In the genomic region with DNA sequence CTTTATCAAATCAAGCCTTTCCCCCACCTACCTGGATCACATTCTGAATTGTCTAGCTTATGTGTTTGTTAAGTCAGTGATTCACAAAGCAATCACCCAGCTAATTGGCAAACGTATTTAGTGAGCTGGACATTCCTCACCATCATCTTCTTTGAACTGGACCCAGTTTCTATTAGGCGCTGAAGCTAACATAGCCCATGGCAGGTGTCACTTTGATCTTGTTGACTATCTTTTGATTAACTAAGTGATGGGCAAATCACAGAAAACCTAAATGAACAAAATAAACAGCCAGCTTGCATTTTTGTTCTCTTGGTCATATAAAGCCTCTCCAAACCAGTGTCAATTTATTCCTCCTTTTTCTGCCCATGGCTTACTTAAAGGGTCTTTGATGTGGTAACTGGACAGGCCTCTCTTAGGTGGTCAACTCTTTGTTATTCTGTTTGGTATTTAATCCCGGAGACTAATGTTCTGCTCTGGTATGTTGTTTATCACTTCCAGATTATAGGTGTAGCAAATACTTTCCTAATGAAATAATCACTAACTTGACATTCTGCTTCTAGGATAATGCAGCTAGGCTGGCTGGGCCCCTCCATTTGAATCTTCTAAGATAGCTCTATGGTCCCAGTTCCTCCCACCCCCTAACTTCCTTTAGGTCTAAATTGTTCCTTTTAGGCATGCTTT, we compare ENCODE assay signal across 1 cellular context.
TF ChIP-seq lines count a peak whose summit lies in the region.

No MANE protein-coding gene starts in this region.

TF ChIP-seq in K562, 482 proteins besides CTCF, POLR2A, EP300 and RAD21:
- TF ChIP-seq ZNF316 (IDR thresholded peaks at IDR 0.05), result peak; percentile 42; the same call in 1 of the 2 replicates
- no peak for TF ChIP-seq ZNF830 (CRISPR knock-in tag; IDR thresholded peaks at IDR 0.05)
- TF ChIP-seq SRSF9 (IDR thresholded peaks at IDR 0.05; ENCODE audit: borderline replicate concordance, low read depth, low read length), result no peak
- TF ChIP-seq GTF2E2 (tag; IDR thresholded peaks at IDR 0.05), result no peak
- TF ChIP-seq, protein P1, sequence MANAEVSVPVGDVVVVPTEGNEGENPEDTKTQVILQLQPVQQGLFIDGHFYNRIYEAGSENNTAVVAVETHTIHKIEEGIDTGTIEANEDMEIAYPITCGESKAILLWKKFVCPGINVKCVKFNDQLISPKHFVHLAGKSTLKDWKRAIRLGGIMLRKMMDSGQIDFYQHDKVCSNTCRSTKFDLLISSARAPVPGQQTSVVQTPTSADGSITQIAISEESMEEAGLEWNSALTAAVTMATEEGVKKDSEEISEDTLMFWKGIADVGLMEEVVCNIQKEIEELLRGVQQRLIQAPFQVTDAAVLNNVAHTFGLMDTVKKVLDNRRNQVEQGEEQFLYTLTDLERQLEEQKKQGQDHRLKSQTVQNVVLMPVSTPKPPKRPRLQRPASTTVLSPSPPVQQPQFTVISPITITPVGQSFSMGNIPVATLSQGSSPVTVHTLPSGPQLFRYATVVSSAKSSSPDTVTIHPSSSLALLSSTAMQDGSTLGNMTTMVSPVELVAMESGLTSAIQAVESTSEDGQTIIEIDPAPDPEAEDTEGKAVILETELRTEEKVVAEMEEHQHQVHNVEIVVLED (CRISPR knock-in tag; IDR thresholded peaks at IDR 0.05), result no peak
- TF ChIP-seq PTBP1 (IDR thresholded peaks at IDR 0.05; ENCODE audit: low read depth, low read length), result no peak
- TF ChIP-seq C11orf30 (IDR thresholded peaks at IDR 0.05; ENCODE audit: low read depth), result 0 out of 2 replicates have a peak, but pooled peaks have one; percentile 22
- TF ChIP-seq, protein P2, sequence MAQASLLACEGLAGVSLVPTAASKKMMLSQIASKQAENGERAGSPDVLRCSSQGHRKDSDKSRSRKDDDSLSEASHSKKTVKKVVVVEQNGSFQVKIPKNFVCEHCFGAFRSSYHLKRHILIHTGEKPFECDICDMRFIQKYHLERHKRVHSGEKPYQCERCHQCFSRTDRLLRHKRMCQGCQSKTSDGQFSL (CRISPR knock-in tag; IDR thresholded peaks at IDR 0.05), result no peak
- TF ChIP-seq, protein P2 (tag; IDR thresholded peaks at IDR 0.05), result no peak
- no peak for TF ChIP-seq DACH1 (IDR thresholded peaks at IDR 0.05; ENCODE audit: partially characterized antibody)
- no peak for TF ChIP-seq TARDBP (IDR thresholded peaks at IDR 0.05)
- no peak for TF ChIP-seq SREBF1 (IDR thresholded peaks at IDR 0.05; ENCODE audit: borderline replicate concordance, low read depth, low read length)
